Comparison of ENCODE assay signal across 14 cellular contexts in genomic region chr3:46715507-46716175, GRCh38. TPM values are rescaled to one million over a fixed set of nuclear protein-coding genes. Genes with fewer than 3 reads are reported as not detected.
"Had no signal": no experiment of that assay in that cellular context is flagged by ENCODE, and none has a peak within 500 bp of the region (broad histone marks: within the 10 kb centered on the region; RNA-seq: fewer than 3 reads in every experiment).

No MANE protein-coding gene starts in this region.

- H3K36me3 ChIP-seq: tibial artery had no signal

- ATAC-seq: naive thymus-derived CD4-positive, alpha-beta T cell had no signal

- H3K4me3 ChIP-seq: tibial artery had no signal

- DNase-seq: activated CD4-positive, alpha-beta T cell treated with anti-CD3 and anti-CD28 coated beads for 1 hour; activated CD4-positive, alpha-beta T cell treated with anti-CD3 and anti-CD28 coated beads, Interleukin-2, amount 50 U/mL, for 48 hours; activated CD8-positive, alpha-beta memory T cell treated with anti-CD3 and anti-CD28 coated beads, Interleukin-2, amount 50 U/mL, for 4 hours; activated naive CD4-positive, alpha-beta T cell treated with anti-CD3 and anti-CD28 coated beads, Interleukin-2, amount 10 ng/mL, durations not matched to agents 7 days and 5 days; central memory CD4-positive, alpha-beta T cell; hippocampal formation; naive thymus-derived CD4-positive, alpha-beta T cell; stimulated activated CD4-positive, alpha-beta T cell treated with anti-CD3 and anti-CD28 coated beads, Interleukin-4, amount 100 ng/mL, for 4 hours; T-helper 9 cell had no signal

- H3K9me3 ChIP-seq: tibial artery had no signal

- H3K27ac ChIP-seq: tibial artery had no signal

RNA-seq across cellular contexts. Expression of gene PRSS50, which starts 2.0 kb away (rescaled TPM):
- total RNA-seq: activated T-helper 1 cell treated with anti-CD3 and anti-CD28 coated beads, Interleukin-12 subunit alpha, Interleukin-12 subunit beta, Interleukin-2, Interleukin-4 antibody, amounts not matched to agents 30 ng/mL and 10 ng/mL and 1 ng/mL, durations not matched to agents 14 hours and 24 hours and 36 hours; lung microvascular endothelial cell; mononuclear cell; pulmonary artery endothelial cell had no signal

RNA-seq across cellular contexts. Expression of gene TMIE, which starts 14.4 kb away (rescaled TPM):
- total RNA-seq: activated T-helper 1 cell treated with anti-CD3 and anti-CD28 coated beads, Interleukin-12 subunit alpha, Interleukin-12 subunit beta, Interleukin-2, Interleukin-4 antibody, amounts not matched to agents 30 ng/mL and 10 ng/mL and 1 ng/mL, durations not matched to agents 14 hours and 24 hours and 36 hours had no signal
